ENCODE assay signal across 35 cellular contexts in the genomic region with DNA sequence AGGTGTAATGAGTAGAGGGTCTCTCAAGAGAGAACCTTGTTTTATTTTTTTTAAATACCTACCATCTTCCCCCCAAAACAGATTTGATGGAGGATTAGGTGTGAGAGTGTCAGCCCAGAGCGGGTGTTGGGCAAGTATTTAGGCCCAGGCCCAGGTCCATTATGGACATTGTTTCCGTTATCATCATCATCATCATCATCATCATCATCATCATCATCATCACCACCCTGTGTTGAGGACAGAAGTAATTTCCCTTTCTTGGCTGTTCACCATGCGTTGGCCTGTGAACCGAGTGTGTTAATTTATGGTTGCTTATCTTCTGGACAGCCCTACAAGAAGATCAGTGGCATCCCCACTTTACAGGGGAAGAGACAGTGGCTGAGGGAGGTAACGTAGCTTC. TPM values are rescaled to one million over a fixed set of nuclear protein-coding genes. Genes with fewer than 3 reads are reported as not detected.
"Had no signal": no experiment of that assay in that cellular context is flagged by ENCODE, and none has a peak within 500 bp of the region (broad histone marks: within the 10 kb centered on the region; RNA-seq: fewer than 3 reads in every experiment).

No MANE protein-coding gene starts in this region.

- H3K4me3 Mint-ChIP-seq: activated CD8-positive, alpha-beta T cell treated with anti-CD3 and anti-CD28 coated beads for 36 hours; activated naive CD4-positive, alpha-beta T cell treated with anti-CD3 and anti-CD28 coated beads, Interleukin-2, amount 10 ng/mL, durations not matched to agents 7 days and 5 days; activated naive CD8-positive, alpha-beta T cell treated with anti-CD3 and anti-CD28 coated beads, Interleukin-2, amount 50 U/mL, for 24 hours; activated T-cell treated with anti-CD3 and anti-CD28 coated beads, Interleukin-2, amount 50 U/mL, for 24 hours; activated T-cell treated with anti-CD3 and anti-CD28 coated beads, Interleukin-2, amount 50 U/mL, for 72 hours had no signal

- H3K4me1 Mint-ChIP-seq: activated naive CD4-positive, alpha-beta T cell treated with anti-CD3 and anti-CD28 coated beads, Interleukin-2, amount 10 ng/mL, durations not matched to agents 7 days and 5 days had no signal

- H3K27me3 ChIP-seq: adrenal gland, body of pancreas, foreskin keratinocyte, gastrocnemius medialis, heart left ventricle had no signal

- H3K4me1 ChIP-seq: adrenal gland, body of pancreas, foreskin keratinocyte had no signal

- H3K27ac ChIP-seq: adrenal gland, body of pancreas, epithelial cell of prostate, foreskin keratinocyte, gastrocnemius medialis, heart left ventricle had no signal

- H3K9me3 ChIP-seq: adrenal gland, body of pancreas, gastrocnemius medialis, heart left ventricle had no signal

- ATAC-seq: activated CD8-positive, alpha-beta T cell treated with anti-CD3 and anti-CD28 coated beads for 36 hours; activated naive CD4-positive, alpha-beta T cell treated with anti-CD3 and anti-CD28 coated beads, Interleukin-2, amount 50 U/mL, for 72 hours; activated naive CD8-positive, alpha-beta T cell treated with anti-CD3 and anti-CD28 coated beads, Interleukin-2, amount 50 U/mL, for 24 hours; activated T-cell treated with anti-CD3 and anti-CD28 coated beads, Interleukin-2, amount 50 U/mL, for 72 hours; body of pancreas; esophagus mucosa; foreskin keratinocyte; gastrocnemius medialis; heart left ventricle had no signal

- DNase-seq: activated CD4-positive, alpha-beta T cell treated with anti-CD3 and anti-CD28 coated beads for 4 hours; activated CD4-positive, alpha-beta T cell treated with anti-CD3 and anti-CD28 coated beads, Interleukin-2, amount 50 U/mL, for 1 hour; activated CD4-positive, alpha-beta T cell treated with anti-CD3 and anti-CD28 coated beads, Interleukin-2, amount 50 U/mL, for 48 hours; activated CD4-positive, CD25-positive, alpha-beta regulatory T cell; activated CD4-positive, CD25-positive, alpha-beta regulatory T cell treated with anti-CD3 and anti-CD28 coated beads, Interleukin-2, amount 50 U/mL, for 72 hours; activated CD8-positive, alpha-beta memory T cell treated with anti-CD3 and anti-CD28 coated beads, Interleukin-2, amount 50 U/mL, for 48 hours; activated CD8-positive, alpha-beta T cell treated with anti-CD3 and anti-CD28 coated beads for 36 hours; activated gamma-delta T cell; activated naive CD4-positive, alpha-beta T cell; activated naive CD4-positive, alpha-beta T cell treated with anti-CD3 and anti-CD28 coated beads, Interleukin-2, amount 10 ng/mL, durations not matched to agents 7 days and 5 days; activated naive CD8-positive, alpha-beta T cell treated with anti-CD3 and anti-CD28 coated beads, Interleukin-2, amount 50 U/mL, for 24 hours; activated T-cell treated with anti-CD3 and anti-CD28 coated beads for 4 hours; activated T-cell treated with anti-CD3 and anti-CD28 coated beads, Interleukin-2, amount 50 U/mL, for 24 hours; activated T-cell treated with anti-CD3 and anti-CD28 coated beads, Interleukin-2, amount 50 U/mL, for 72 hours; adrenal gland; amygdala; aorta; body of pancreas; caudate nucleus; cortex of kidney; dermis blood vessel endothelial cell; effector CD8-positive, alpha-beta T cell; foreskin keratinocyte; gastrocnemius medialis; glutamatergic neuron; heart left ventricle; hypothalamus; T-helper 1 cell; T-helper 2 cell had no signal

- H3K27ac Mint-ChIP-seq: activated CD8-positive, alpha-beta T cell treated with anti-CD3 and anti-CD28 coated beads for 36 hours; activated naive CD4-positive, alpha-beta T cell treated with anti-CD3 and anti-CD28 coated beads, Interleukin-2, amount 10 ng/mL, durations not matched to agents 7 days and 5 days; activated naive CD4-positive, alpha-beta T cell treated with anti-CD3 and anti-CD28 coated beads, Interleukin-2, amount 50 U/mL, for 72 hours; activated naive CD8-positive, alpha-beta T cell treated with anti-CD3 and anti-CD28 coated beads, Interleukin-2, amount 50 U/mL, for 24 hours; activated T-cell treated with anti-CD3 and anti-CD28 coated beads, Interleukin-2, amount 50 U/mL, for 24 hours; activated T-cell treated with anti-CD3 and anti-CD28 coated beads, Interleukin-2, amount 50 U/mL, for 72 hours had no signal

- H3K9me3 Mint-ChIP-seq: activated CD8-positive, alpha-beta T cell treated with anti-CD3 and anti-CD28 coated beads for 36 hours; activated naive CD4-positive, alpha-beta T cell treated with anti-CD3 and anti-CD28 coated beads, Interleukin-2, amount 10 ng/mL, durations not matched to agents 7 days and 5 days; activated naive CD4-positive, alpha-beta T cell treated with anti-CD3 and anti-CD28 coated beads, Interleukin-2, amount 50 U/mL, for 72 hours; activated naive CD8-positive, alpha-beta T cell treated with anti-CD3 and anti-CD28 coated beads, Interleukin-2, amount 50 U/mL, for 24 hours; activated T-cell treated with anti-CD3 and anti-CD28 coated beads, Interleukin-2, amount 50 U/mL, for 72 hours had no signal

- H3K27me3 Mint-ChIP-seq: activated CD8-positive, alpha-beta T cell treated with anti-CD3 and anti-CD28 coated beads for 36 hours; activated naive CD4-positive, alpha-beta T cell treated with anti-CD3 and anti-CD28 coated beads, Interleukin-2, amount 10 ng/mL, durations not matched to agents 7 days and 5 days; activated naive CD8-positive, alpha-beta T cell treated with anti-CD3 and anti-CD28 coated beads, Interleukin-2, amount 50 U/mL, for 24 hours; activated T-cell treated with anti-CD3 and anti-CD28 coated beads, Interleukin-2, amount 50 U/mL, for 24 hours had no signal

- H3K4me3 ChIP-seq: adrenal gland, body of pancreas, gastrocnemius medialis, heart left ventricle had no signal

RNA-seq across cellular contexts. Expression of a gene that starts 37.8 kb away (rescaled TPM):
- total RNA-seq: body of pancreas had no signal

RNA-seq across cellular contexts. Expression of a gene that starts 56.3 kb away (rescaled TPM):
- total RNA-seq: activated CD8-positive, alpha-beta memory T cell treated with anti-CD3 and anti-CD28 coated beads for 36 hours; activated CD8-positive, alpha-beta T cell treated with anti-CD3 and anti-CD28 coated beads for 36 hours; body of pancreas; chondrocyte; dermis blood vessel endothelial cell; endothelial cell of umbilical vein; foreskin keratinocyte had no signal
- polyA plus RNA-seq: endothelial cell of umbilical vein, foreskin keratinocyte had no signal
